20 cellular contexts compared by ENCODE assay signal in genomic region chr11:122046846-122047245, GRCh38.
DNase-seq lines count a peak whose midpoint lies in the region; ATAC-seq and TF ChIP-seq lines count a peak whose summit lies in the region.
"Had no signal": no experiment of that assay in that cellular context is flagged by ENCODE, and none has a peak within 500 bp of the region (broad histone marks: within the 10 kb centered on the region; RNA-seq: fewer than 3 reads in every experiment).

No MANE protein-coding gene starts in this region.

- no peaks in the 10 kb centered on the region for H3K9me3 ChIP-seq in smooth muscle cell (replicated peaks; ENCODE audit: low read depth)
- no peaks in the 10 kb centered on the region for H3K9me3 ChIP-seq in gastroesophageal sphincter
- H3K9me3 ChIP-seq: vagina had no signal

- peak overlapping the region; percentile 61 for H3K9ac ChIP-seq in smooth muscle cell (ENCODE audit: low read depth)

- H3K4me3 ChIP-seq in astrocyte of the spinal cord (ENCODE audit: low read depth, low read length) (no peak overlapping the region), fibroblast of pulmonary artery (replicated peaks; ENCODE audit: low read depth, low read length) (no peak overlapping the region), smooth muscle cell (no peak overlapping the region), gastroesophageal sphincter (no peak overlapping the region)
- H3K4me3 ChIP-seq: vagina had no signal

- H3K4me2 ChIP-seq in smooth muscle cell = peak overlapping the region; percentile 6

- ATAC-seq in GM19395 (IDR thresholded peaks at IDR 0.05; ENCODE audit: unreplicated experiment) (no peak), gastroesophageal sphincter (no peak)
- ATAC-seq: CD8-positive, alpha-beta T cell; Right ventricle myocardium inferior had no signal

- 39% methylated on average over 6 of the region's 6 CpGs for WGBS in smooth muscle cell (ENCODE audit: low lambda C conversion rate)
- WGBS in gastroesophageal sphincter (ENCODE audit: low coverage in 1 of 2), 2 donors = 61 to 85% methylated on average over 4 to 6 of the region's 6 CpGs

- H2AFZ ChIP-seq in smooth muscle cell (ENCODE audit: low read depth) = no peak overlapping the region

- peaks cover 6% of the 10 kb centered on the region for H3F3A ChIP-seq in smooth muscle cell (ENCODE audit: low read depth)

- DNase-seq in EL (peak; percentile 41), astrocyte of the spinal cord (ENCODE audit: low read depth, low spot score) (peak; percentile 69), fibroblast of pulmonary artery (ENCODE audit: low read depth) (peak; percentile 56), smooth muscle cell (lab: John Stamatoyannopoulos, UW; ENCODE audit: unreplicated experiment) (no peak), KG1 (lab: John Stamatoyannopoulos, UW) (no peak)
- DNase-seq in stimulated activated CD4-positive, alpha-beta T cell treated with anti-CD3 and anti-CD28 coated beads, Interleukin-1b, Interleukin-23, amount 100 ng/mL, for 48 hours = no peak
- DNase-seq: activated CD4-positive, alpha-beta T cell treated with anti-CD3 and anti-CD28 coated beads for 1 hour; CD8-positive, alpha-beta T cell; cortex of kidney; DMS79; kidney glomerular epithelial cell; MM.1S; NCI-H1436 treated with DMSO at 0.1 percent for 48 hours; occipital lobe; retina had no signal

- no peaks in the 10 kb centered on the region for H4K20me1 ChIP-seq in smooth muscle cell (ENCODE audit: low read depth)

- H3K27me3 ChIP-seq in smooth muscle cell (ENCODE audit: low read depth) (no peaks in the 10 kb centered on the region), gastroesophageal sphincter (no peaks in the 10 kb centered on the region)
- H3K27me3 ChIP-seq: vagina had no signal

- TF ChIP-seq POLR2A in gastroesophageal sphincter (IDR thresholded peaks at IDR 0.05) = no peak

- H3K4me1 ChIP-seq in smooth muscle cell (ENCODE audit: low read depth) = peaks cover 10% of the 10 kb centered on the region
- no peaks in the 10 kb centered on the region for H3K4me1 ChIP-seq in gastroesophageal sphincter
- H3K4me1 ChIP-seq: vagina had no signal

- H3K79me2 ChIP-seq in smooth muscle cell (ENCODE audit: low read depth) = no peaks in the 10 kb centered on the region

- H3K27ac ChIP-seq in smooth muscle cell (ENCODE audit: low read depth) (peak overlapping the region; percentile 95), gastroesophageal sphincter (no peak overlapping the region)
- H3K27ac ChIP-seq: HL-60, vagina had no signal

- TF ChIP-seq EP300 in gastroesophageal sphincter (IDR thresholded peaks at IDR 0.05) = no peak

- H3K36me3 ChIP-seq in smooth muscle cell (ENCODE audit: low read depth) = no peaks in the 10 kb centered on the region
- peaks cover 0 to 10% of the 10 kb centered on the region in 2 donors for H3K36me3 ChIP-seq in gastroesophageal sphincter
- H3K36me3 ChIP-seq: vagina had no signal

- in situ Hi-C loops in astrocyte of the spinal cord (cut with HindIII; ENCODE audit: low sequenced_read_pairs) = no loop called here

- TF ChIP-seq CTCF in astrocyte of the spinal cord (IDR thresholded peaks at IDR 0.05; ENCODE audit: low read depth, low read length) (no peak), fibroblast of pulmonary artery (IDR thresholded peaks at IDR 0.05; ENCODE audit: low read length, missing control alignments) (no peak), smooth muscle cell (IDR thresholded peaks at IDR 0.05; ENCODE audit: borderline replicate concordance, insufficient read depth, poor library complexity, severe bottlenecking) (no peak), gastroesophageal sphincter (IDR thresholded peaks at IDR 0.05) (no peak)

Comparison
In these comparisons a context has a peak if more than half of its experiments do, and no peak if none do; other contexts are left out.
1. DNase-seq: peak in EL (single experiment), astrocyte of the spinal cord (single experiment) and fibroblast of pulmonary artery (single experiment); none in smooth muscle cell (single experiment), KG1 (single experiment) and stimulated activated CD4-positive, alpha-beta T cell treated with anti-CD3 and anti-CD28 coated beads, Interleukin-1b, Interleukin-23, amount 100 ng/mL, for 48 hours (single experiment).